In genomic region chr11:65418681-65419459, GRCh38 we compare ENCODE assay signal across 8 cellular contexts.
A peak's percentile ranks its signal among the peaks of the same experiment; 100 is the strongest.
DNase-seq lines count a peak whose midpoint lies in the region; ATAC-seq and TF ChIP-seq lines count a peak whose summit lies in the region.

No MANE protein-coding gene starts in this region.

- H3K27ac ChIP-seq in layer of hippocampus (ENCODE audit: low read depth, low read length), result peak overlapping the region; percentile 100

- in situ Hi-C loops in GM18951 (cut with MboI; ENCODE audit: low sequenced_read_pairs, unreplicated experiment), result no loop called here

- TF ChIP-seq CTCF in choroid plexus epithelial cell (conservative IDR thresholded peaks at IDR 0.05; ENCODE audit: low read depth, low read length), result no peak

- peak; percentile 34 for ATAC-seq in HG03196 (IDR thresholded peaks at IDR 0.05; ENCODE audit: unreplicated experiment)

- DNase-seq in AG08396 (ENCODE audit: low spot score), result peak; percentile 87
- peak; percentile 94 for DNase-seq in NCI-H345 (lab: John Stamatoyannopoulos, UW)
- DNase-seq in activated CD4-positive, CD25-positive, alpha-beta regulatory T cell treated with anti-CD3 and anti-CD28 coated beads, Interleukin-2, amount 50 U/mL, for 72 hours, result peak; percentile 91
- peak; percentile 100 for DNase-seq in choroid plexus epithelial cell (ENCODE audit: low read depth)
- peak in 3 of 4 experiments; percentile 67 to 92 (median 79) for DNase-seq in stimulated activated CD4-positive, alpha-beta T cell treated with anti-CD3 and anti-CD28 coated beads, Interleukin-1b, Interleukin-23, amount 100 ng/mL, for 24 hours (ENCODE audit: low read depth in 4 of 4, low spot score in 1 of 4)

- H3K27me3 ChIP-seq in layer of hippocampus (ENCODE audit: control insufficient read depth, insufficient read depth, low read length), result no peaks in the 10 kb centered on the region

- peak; percentile 89 for TF ChIP-seq POLR2A in GM18951 (IDR thresholded peaks at IDR 0.05; ENCODE audit: extremely low read depth, insufficient read depth, insufficient read length)

- H3K4me3 ChIP-seq in choroid plexus epithelial cell (ENCODE audit: low read depth, low read length), result peak overlapping the region; percentile 32

Comparison
In these comparisons a context has a peak if more than half of its experiments do, and no peak if none do; other contexts are left out.
1. Peak in every context shown above with its lines: DNase-seq, ATAC-seq, H3K4me3 ChIP-seq and H3K27ac ChIP-seq.